1 cellular context compared by ENCODE assay signal in the genomic region with DNA sequence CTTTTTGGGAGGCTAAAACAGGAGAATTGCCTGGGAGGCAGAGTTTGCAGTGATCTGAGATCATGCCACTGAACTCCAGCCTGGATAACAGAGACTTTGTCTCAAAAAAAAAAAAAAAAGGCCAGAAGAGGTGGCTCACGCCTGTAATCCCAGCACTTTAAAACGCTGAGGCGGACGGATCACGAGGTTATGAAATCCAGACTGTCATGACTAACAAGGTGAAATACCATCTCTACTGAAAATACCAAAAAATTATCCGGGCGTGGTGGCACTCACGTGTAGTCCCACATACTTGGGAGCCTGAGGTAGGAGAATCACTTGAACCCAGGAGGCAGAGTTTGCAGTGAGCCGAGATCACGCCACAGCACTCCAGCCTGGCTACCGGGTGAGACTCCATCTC.
TF ChIP-seq lines count a peak whose summit lies in the region.

No MANE protein-coding gene starts in this region.

TF ChIP-seq in K562, 482 proteins besides CTCF, POLR2A, EP300 and RAD21:
- TF ChIP-seq ZNF316 (IDR thresholded peaks at IDR 0.05) = peak; percentile 44
- no peak for TF ChIP-seq BDP1 (IDR thresholded peaks at IDR 0.05; ENCODE audit: insufficient read depth, insufficient read length)
